ENCODE assay signal across 8 cellular contexts in the genomic region with DNA sequence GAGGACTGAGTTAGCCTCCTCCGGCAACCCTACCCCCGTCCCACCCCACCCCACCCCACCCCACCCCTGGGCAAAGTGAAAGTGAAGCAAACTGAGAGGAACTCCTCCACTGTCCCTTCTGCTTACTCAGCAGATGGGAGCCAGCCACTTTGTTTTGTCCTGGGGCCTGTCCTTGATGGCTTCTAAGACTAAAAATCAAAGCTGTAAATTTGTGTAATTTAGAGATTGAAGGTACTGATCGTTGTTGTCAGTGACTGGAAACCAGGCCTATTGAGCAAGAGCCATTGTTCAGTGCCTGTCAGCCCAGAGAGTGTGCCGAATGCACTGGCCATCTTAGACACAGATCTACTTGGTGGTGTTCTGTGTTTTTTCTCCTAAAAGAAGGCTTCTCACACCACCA.
DNase-seq lines count a peak whose midpoint lies in the region; ATAC-seq and TF ChIP-seq lines count a peak whose summit lies in the region.

No MANE protein-coding gene starts in this region.

- DNase-seq in HT1080 (ENCODE audit: low read depth) = peak; percentile 41
- peak; percentile 53 for DNase-seq in astrocyte of the spinal cord (ENCODE audit: low read depth, low spot score)
- no peak for DNase-seq in immature natural killer cell
- no peak for DNase-seq in NCI-H187 (lab: John Stamatoyannopoulos, UW)

- H3K4me1 ChIP-seq in skeletal muscle tissue (ENCODE audit: control insufficient read depth in 3 of 3, insufficient read depth in 3 of 3, low read length in 3 of 3) = peaks cover 26 to 30% (median 29%) of the 10 kb centered on the region in 3 donors

- no peaks in the 10 kb centered on the region for H3K9me3 ChIP-seq in skeletal muscle tissue (ENCODE audit: control insufficient read depth in 3 of 3, low read length in 3 of 3)

- peaks cover 0 to 3% (median 0%) of the 10 kb centered on the region in 3 donors for H3K36me3 Mint-ChIP-seq in immature natural killer cell
- H3K36me3 Mint-ChIP-seq in activated T-helper 17 cell treated with anti-CD3 and anti-CD28 coated beads, Interleukin-2, amount 50 U/mL, for 72 hours (ENCODE audit: low read depth) = no peaks in the 10 kb centered on the region

- H3K4me1 Mint-ChIP-seq in immature natural killer cell = peaks cover 14 to 28% of the 10 kb centered on the region in 2 donors
- peaks cover under 1% of the 10 kb centered on the region for H3K4me1 Mint-ChIP-seq in activated T-helper 17 cell treated with anti-CD3 and anti-CD28 coated beads, Interleukin-2, amount 50 U/mL, for 72 hours

- H3K27ac ChIP-seq in skeletal muscle tissue (ENCODE audit: low read depth, low read length) = peak overlapping the region; percentile 67

- H3K27ac Mint-ChIP-seq in immature natural killer cell = peak overlapping the region in 3 of 6 donors; percentile 9 to 72 (median 20)
- H3K27ac Mint-ChIP-seq in activated T-helper 17 cell treated with anti-CD3 and anti-CD28 coated beads, Interleukin-2, amount 50 U/mL, for 72 hours = no peak overlapping the region

- H3K9me3 Mint-ChIP-seq in immature natural killer cell = no peaks in the 10 kb centered on the region
- no peaks in the 10 kb centered on the region for H3K9me3 Mint-ChIP-seq in activated T-helper 17 cell treated with anti-CD3 and anti-CD28 coated beads, Interleukin-2, amount 50 U/mL, for 72 hours

- in situ Hi-C loops in astrocyte of the spinal cord (cut with HindIII; ENCODE audit: low sequenced_read_pairs) = no loop called here

- peak overlapping the region in 4 of 5 donors; percentile 35 to 53 (median 46) for H3K4me3 Mint-ChIP-seq in immature natural killer cell
- H3K4me3 Mint-ChIP-seq in activated T-helper 17 cell treated with anti-CD3 and anti-CD28 coated beads, Interleukin-2, amount 50 U/mL, for 72 hours = no peak overlapping the region

- ATAC-seq in GM21526 (IDR thresholded peaks at IDR 0.05; ENCODE audit: low FRiP score, unreplicated experiment) (no peak), HG03159 (IDR thresholded peaks at IDR 0.05; ENCODE audit: unreplicated experiment) (no peak)
- ATAC-seq in activated T-helper 17 cell treated with anti-CD3 and anti-CD28 coated beads, Interleukin-2, amount 50 U/mL, for 72 hours (replicated peaks) = no peak

- no peak for TF ChIP-seq CTCF in astrocyte of the spinal cord (IDR thresholded peaks at IDR 0.05; ENCODE audit: low read depth, low read length)

- no peaks in the 10 kb centered on the region for H3K27me3 ChIP-seq in skeletal muscle tissue (ENCODE audit: control insufficient read depth in 3 of 3, insufficient read depth in 3 of 3, low read length in 3 of 3)

- H3K4me3 ChIP-seq in astrocyte of the spinal cord (ENCODE audit: low read depth, low read length) = no peak overlapping the region
- peak overlapping the region; percentile 3 to 49 (median 30) for H3K4me3 ChIP-seq in skeletal muscle tissue (ENCODE audit: low read length in 3 of 3)

- no peaks in the 10 kb centered on the region for H3K36me3 ChIP-seq in skeletal muscle tissue (ENCODE audit: control insufficient read depth in 3 of 3, insufficient read depth in 3 of 3, low read length in 3 of 3)

- H3K9ac ChIP-seq in skeletal muscle tissue (ENCODE audit: low read depth in 1 of 3, low read length in 3 of 3) = peak overlapping the region in 2 of 3 donors; percentile 34 to 47

- H3K27me3 Mint-ChIP-seq in immature natural killer cell (ENCODE audit: low read depth in 3 of 3) = peaks cover 0 to 2% (median 0%) of the 10 kb centered on the region in 3 donors
- H3K27me3 Mint-ChIP-seq in activated T-helper 17 cell treated with anti-CD3 and anti-CD28 coated beads, Interleukin-2, amount 50 U/mL, for 72 hours = peaks cover 17% of the 10 kb centered on the region

Comparison
In these comparisons a context has a peak if more than half of its experiments do, and no peak if none do; other contexts are left out.
1. DNase-seq: peak in HT1080 (single experiment) and astrocyte of the spinal cord (single experiment); none in immature natural killer cell (0 of 3) and NCI-H187 (0 of 2).